Comparison of ENCODE assay signal across 10 cellular contexts in the genomic region with DNA sequence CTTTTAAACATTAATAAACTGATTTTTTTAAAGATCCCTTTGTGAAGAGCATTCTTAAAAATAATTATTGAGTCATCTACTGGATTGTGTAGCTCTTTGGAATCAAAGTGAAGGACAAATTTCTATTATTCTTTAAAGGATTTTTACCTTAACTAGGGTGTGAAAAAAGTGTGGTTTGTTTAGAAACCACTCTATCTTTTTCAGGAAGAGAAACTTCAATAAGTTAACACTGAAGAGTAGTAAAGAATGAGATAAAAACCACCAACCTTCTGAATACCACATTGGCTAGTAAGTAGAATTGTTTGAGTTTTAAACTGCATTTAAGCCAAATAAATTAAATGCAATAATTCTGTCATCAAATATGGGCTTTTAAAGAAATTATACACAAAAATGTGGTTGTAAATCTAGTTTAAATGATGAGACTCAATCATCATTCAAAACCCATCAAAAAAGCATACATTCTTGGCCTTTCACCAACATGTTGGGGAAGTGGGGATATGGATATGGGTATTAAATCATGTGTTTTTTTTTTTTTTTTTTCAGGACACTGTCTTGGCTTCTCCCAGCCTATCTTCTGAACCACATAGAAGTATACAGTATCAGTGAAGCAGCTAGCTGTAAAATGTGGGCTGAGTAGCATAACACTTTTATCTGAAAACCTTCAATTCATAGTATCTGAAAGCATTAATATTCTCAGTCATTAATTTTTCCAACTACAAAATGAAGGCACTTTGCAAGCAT. TPM values are rescaled to one million over a fixed set of nuclear protein-coding genes. Genes with fewer than 3 reads are reported as not detected.
DNase-seq lines count a peak whose midpoint lies in the region; ATAC-seq and TF ChIP-seq lines count a peak whose summit lies in the region.
"Had no signal": no experiment of that assay in that cellular context is flagged by ENCODE, and none has a peak within 500 bp of the region (broad histone marks: within the 10 kb centered on the region; RNA-seq: fewer than 3 reads in every experiment).

No MANE protein-coding gene starts in this region.

- no peaks in the 10 kb centered on the region for H3K9me3 ChIP-seq in CD8-positive, alpha-beta T cell (ENCODE audit: low read length)

- CTCF ChIA-PET in CD8-positive, alpha-beta T cell (lab: Charles Lee): interaction anchor here (0.7 to 17.1 kb wide), 2 partner anchors 45 to 116 kb away, joined by 3 to 405 read pairs; no protein-coding TSS in a partner anchor

- H3K36me3 Mint-ChIP-seq in CD8-positive, alpha-beta T cell: peaks cover 71% of the 10 kb centered on the region
- peaks cover 82% of the 10 kb centered on the region for H3K36me3 Mint-ChIP-seq in effector memory CD8-positive, alpha-beta T cell (ENCODE audit: insufficient read depth)

- no peaks in the 10 kb centered on the region for H3K27me3 Mint-ChIP-seq in CD8-positive, alpha-beta T cell (ENCODE audit: low read depth)
- no peaks in the 10 kb centered on the region for H3K27me3 Mint-ChIP-seq in effector memory CD8-positive, alpha-beta T cell

- intact Hi-C loops in CD8-positive, alpha-beta T cell (cut with DNase I, micrococcal nuclease): loop anchor here (1.0 to 5.0 kb wide), 2 partner anchors 68 to 116 kb away; no protein-coding TSS in a partner anchor

- peak overlapping the region; percentile 44 for H3K4me3 Mint-ChIP-seq in CD8-positive, alpha-beta T cell
- peak overlapping the region; percentile 41 to 99 for H3K4me3 Mint-ChIP-seq in effector memory CD8-positive, alpha-beta T cell

- TF ChIP-seq CTCF in CD8-positive, alpha-beta T cell (IDR thresholded peaks at IDR 0.05): no peak

- H3K27ac Mint-ChIP-seq in CD8-positive, alpha-beta T cell: peak overlapping the region; percentile 37
- H3K27ac Mint-ChIP-seq in effector memory CD8-positive, alpha-beta T cell: peak overlapping the region; percentile 71 to 83

- peaks cover 74% of the 10 kb centered on the region for H3K4me1 Mint-ChIP-seq in CD8-positive, alpha-beta T cell (ENCODE audit: low read depth)
- peaks cover 50 to 62% of the 10 kb centered on the region in 2 donors for H3K4me1 Mint-ChIP-seq in effector memory CD8-positive, alpha-beta T cell (ENCODE audit: low read depth in 2 of 2)

- no peaks in the 10 kb centered on the region for H3K9me3 Mint-ChIP-seq in CD8-positive, alpha-beta T cell
- H3K9me3 Mint-ChIP-seq in effector memory CD8-positive, alpha-beta T cell: no peaks in the 10 kb centered on the region

- DNase-seq in CD8-positive, alpha-beta T cell: no peak
- no peak for DNase-seq in effector memory CD8-positive, alpha-beta T cell
- no peak for DNase-seq in midbrain (lab: John Stamatoyannopoulos, UW)
- DNase-seq in NCI-H2227 treated with DMSO at 0.1 percent for 48 hours (lab: John Stamatoyannopoulos, UW): no peak
- no peak for DNase-seq in foreskin melanocyte
- no peak for DNase-seq in H7
- DNase-seq: central memory CD4-positive, alpha-beta T cell; IMR-90 had no signal

- no peak for ATAC-seq in CD8-positive, alpha-beta T cell
- peak; percentile 42 for ATAC-seq in GM18907 (IDR thresholded peaks at IDR 0.05; ENCODE audit: unreplicated experiment)
- peak; percentile 46 for ATAC-seq in HG03175 (IDR thresholded peaks at IDR 0.05; ENCODE audit: unreplicated experiment)
- no peak for ATAC-seq in effector memory CD8-positive, alpha-beta T cell (replicated peaks)

- H3K4me3 ChIP-seq in CD8-positive, alpha-beta T cell (ENCODE audit: low read depth, low read length): no peak overlapping the region
- no peak overlapping the region for H3K4me3 ChIP-seq in H7 (ENCODE audit: insufficient read depth, low read depth, low read length)

- H3K36me3 ChIP-seq in CD8-positive, alpha-beta T cell (ENCODE audit: insufficient read depth, low read length): peaks cover 31% of the 10 kb centered on the region
- no peaks in the 10 kb centered on the region for H3K36me3 ChIP-seq in H7 (replicated peaks; ENCODE audit: control insufficient read depth, insufficient read depth, low read length)

- H3K27ac ChIP-seq in CD8-positive, alpha-beta T cell (ENCODE audit: low read depth, low read length): no peak overlapping the region

- POLR2A ChIA-PET in CD8-positive, alpha-beta T cell (lab: Charles Lee): interaction anchor here (0.9 to 6.6 kb wide), 5 partner anchors 37 to 104 kb away, joined by 3 to 56 read pairs (median 24); no protein-coding TSS in a partner anchor

- H3K27me3 ChIP-seq in CD8-positive, alpha-beta T cell (ENCODE audit: insufficient read depth, low read length): no peaks in the 10 kb centered on the region
- peaks cover 17% of the 10 kb centered on the region for H3K27me3 ChIP-seq in H7 (ENCODE audit: control insufficient read depth, insufficient read depth, low read length)

- H3K4me1 ChIP-seq in CD8-positive, alpha-beta T cell (ENCODE audit: insufficient read depth, low read length): peaks cover 65% of the 10 kb centered on the region

RNA-seq across cellular contexts. Expression of gene S1PR1, which starts 4.8 kb away (rescaled TPM):
- 100 to 1,000 TPM; 416 to 420 TPM for total RNA-seq in CD8-positive, alpha-beta T cell
- total RNA-seq in H7 (2014; rRNA removed; shearing (Covaris generic)): 0.62 and 2.4 TPM in 2 replicates

Comparison
In these comparisons a context has a peak if more than half of its experiments do, and no peak if none do; other contexts are left out.
1. ATAC-seq: peak in GM18907 (single experiment) and HG03175 (single experiment); none in CD8-positive, alpha-beta T cell (single experiment) and effector memory CD8-positive, alpha-beta T cell (single experiment).
2. RNA of gene S1PR1, which starts 4.8 kb away (total RNA-seq): 416 to 420 TPM in CD8-positive, alpha-beta T cell; 0.62 to 2.4 TPM in H7; every median in the first group is over 100 times any median in the second.